Comparison of ENCODE assay signal across 7 cellular contexts in genomic region chr19:54203151-54203611, GRCh38. TPM values are rescaled to one million over a fixed set of nuclear protein-coding genes. Genes with fewer than 3 reads are reported as not detected.
DNase-seq lines count a peak whose midpoint lies in the region; ATAC-seq and TF ChIP-seq lines count a peak whose summit lies in the region.

No MANE protein-coding gene starts in this region.

- no peak for TF ChIP-seq POLR2A in gastrocnemius medialis (IDR thresholded peaks at IDR 0.05)

- no peak overlapping the region for H2AFZ ChIP-seq in GM23248

- H3K9me3 ChIP-seq in GM23248 (ENCODE audit: low read depth) (no peaks in the 10 kb centered on the region), SK-N-MC (ENCODE audit: low read depth, low read length) (no peaks in the 10 kb centered on the region), gastrocnemius medialis (no peaks in the 10 kb centered on the region)

- H3F3A ChIP-seq in GM23248 (ENCODE audit: insufficient read depth), result peaks cover 55% of the 10 kb centered on the region

- peaks cover 8% of the 10 kb centered on the region for H3K27me3 Mint-ChIP-seq in glutamatergic neuron (ENCODE audit: unreplicated experiment)

- in situ Hi-C loops in GM23248 (cut with MboI), result no loop called here
- in situ Hi-C loops in gastrocnemius medialis (cut with MboI; ENCODE audit: low sequenced_read_pairs in 4 of 4), result loop anchor here in 1 of 4 donors (10.0 kb wide), 1 partner anchor 252 kb away; no protein-coding TSS in a partner anchor

- intact Hi-C loops in gastrocnemius medialis (cut with DNase I; ENCODE audit: low total_unique reads), result loop anchor here (5.0 to 10.0 kb wide), 3 partner anchors 41 to 1402 kb away; partner anchors contain the start of genes ZNF524 and ZNF865

- DNase-seq in GM23248, result peak; percentile 77
- no peak for DNase-seq in SK-N-MC (ENCODE audit: low read depth, low spot score)
- no peak for DNase-seq in glutamatergic neuron
- no peak for DNase-seq in gastrocnemius medialis
- DNase-seq in stimulated activated CD8-positive, alpha-beta memory T cell treated with anti-CD3 and anti-CD28 coated beads, Interleukin-4, amount 100 ng/mL, for 48 hours, result no peak

- no peaks in the 10 kb centered on the region for H3K27me3 ChIP-seq in GM23248 (replicated peaks; ENCODE audit: insufficient read depth)
- H3K27me3 ChIP-seq in gastrocnemius medialis, result no peaks in the 10 kb centered on the region

- TF ChIP-seq CTCF in glutamatergic neuron (IDR thresholded peaks at IDR 0.05; ENCODE audit: partially characterized antibody, unreplicated experiment) (no peak), gastrocnemius medialis (IDR thresholded peaks at IDR 0.05 in 4 of 5, conservative IDR thresholded peaks at IDR 0.05 in 1 of 5) (no peak)

- H3K4me1 ChIP-seq in GM23248 (ENCODE audit: insufficient read depth) (peaks cover 21% of the 10 kb centered on the region), gastrocnemius medialis (peaks cover 60 to 63% of the 10 kb centered on the region in 2 donors)

- H3K9me2 ChIP-seq in GM23248 (ENCODE audit: insufficient read depth), result no peaks in the 10 kb centered on the region

- peaks cover 73% of the 10 kb centered on the region for H3K79me2 ChIP-seq in GM23248 (ENCODE audit: insufficient read depth)

- peaks cover 5% of the 10 kb centered on the region for H3K36me3 Mint-ChIP-seq in glutamatergic neuron (ENCODE audit: unreplicated experiment)

- H3K27ac Mint-ChIP-seq in glutamatergic neuron (ENCODE audit: unreplicated experiment), result peak overlapping the region; percentile 62

- no peak for ATAC-seq in gastrocnemius medialis
- no peak for ATAC-seq in HG03571 (IDR thresholded peaks at IDR 0.05; ENCODE audit: unreplicated experiment)
- ATAC-seq in GM21367 (IDR thresholded peaks at IDR 0.05; ENCODE audit: unreplicated experiment), result no peak

- peak overlapping the region; percentile 98 for H3K4me3 Mint-ChIP-seq in glutamatergic neuron (ENCODE audit: unreplicated experiment)

- H3K4me2 ChIP-seq in GM23248 (ENCODE audit: unreplicated experiment), result peak overlapping the region; percentile 96

- H3K9ac ChIP-seq in GM23248, result peak overlapping the region; percentile 97
- peak overlapping the region; percentile 100 for H3K9ac ChIP-seq in SK-N-MC (ENCODE audit: insufficient read length)

- H3K4me1 Mint-ChIP-seq in glutamatergic neuron (ENCODE audit: low read depth, unreplicated experiment), result peaks cover 13% of the 10 kb centered on the region

- H3K4me3 ChIP-seq in GM23248, result peak overlapping the region; percentile 93
- peak overlapping the region; percentile 95 for H3K4me3 ChIP-seq in SK-N-MC
- peak overlapping the region in 2 of 4 donors; percentile 76 to 78 for H3K4me3 ChIP-seq in gastrocnemius medialis

- H3K36me3 ChIP-seq in GM23248 (ENCODE audit: low read depth) (peaks cover 38% of the 10 kb centered on the region), SK-N-MC (ENCODE audit: insufficient read depth, low read length) (peaks cover 73% of the 10 kb centered on the region), gastrocnemius medialis (peaks cover 0 to 61% of the 10 kb centered on the region in 2 donors)

- peaks cover 30% of the 10 kb centered on the region; the same call in 1 of the 2 replicates for H4K20me1 ChIP-seq in GM23248 (ENCODE audit: insufficient read depth)

- WGBS in GM23248 (ENCODE audit: low coverage in 1 of 2, low lambda C conversion rate in 2 of 2, missing lambda C conversion rate in 2 of 2), 2 experiments, result 27 to 28% methylated on average over 9 of the region's 9 CpGs

- peak overlapping the region; percentile 24; the same call in 1 of the 2 replicates for H3K27ac ChIP-seq in GM23248
- 0 out of 2 replicates have a peak overlapping the region, but pooled peaks have one; percentile 34 for H3K27ac ChIP-seq in SK-N-MC
- H3K27ac ChIP-seq in gastrocnemius medialis, result peak overlapping the region; percentile 63 to 95 (median 92)

- peaks cover 10% of the 10 kb centered on the region for H3K9me3 Mint-ChIP-seq in glutamatergic neuron (ENCODE audit: unreplicated experiment)

RNA-seq across cellular contexts. Expression of gene RPS9, which starts 2.5 kb away (rescaled TPM):
- 1,319 and 1,498 TPM in 2 replicates for total RNA-seq in GM23248 (2014; rRNA removed; shearing (Covaris generic))
- 395 and 404 TPM in 2 replicates for polyA plus RNA-seq in GM23248 (2016; fragmentation: Nextera tagmentation; extraction: Ambion mirVana)
- total RNA-seq in glutamatergic neuron (ENCODE audit: unreplicated experiment), result 557 TPM
- 1,000 to 10,000 TPM; 1,002 to 1,381 (median 1,253) TPM for total RNA-seq in gastrocnemius medialis

RNA-seq across cellular contexts. Expression of gene TSEN34, which starts 12.1 kb away (rescaled TPM):
- total RNA-seq in GM23248 (2014; rRNA removed; shearing (Covaris generic)), result 102 and 105 TPM in 2 replicates
- polyA plus RNA-seq in GM23248 (2016; fragmentation: Nextera tagmentation; extraction: Ambion mirVana), result 90.0 TPM in 2 replicates
- total RNA-seq in glutamatergic neuron (ENCODE audit: unreplicated experiment), result 44.8 TPM
- total RNA-seq in gastrocnemius medialis, result 10 to 100 TPM; 40.9 to 48.9 (median 43.9) TPM

RNA-seq across cellular contexts. Expression of gene MBOAT7, which starts 13.8 kb away (rescaled TPM):
- 109 and 157 TPM in 2 replicates for total RNA-seq in GM23248 (2014; rRNA removed; shearing (Covaris generic))
- polyA plus RNA-seq in GM23248 (2016; fragmentation: Nextera tagmentation; extraction: Ambion mirVana), result 133 and 144 TPM in 2 replicates
- total RNA-seq in glutamatergic neuron (ENCODE audit: unreplicated experiment), result 62.0 TPM
- total RNA-seq in gastrocnemius medialis, result 10 to 100 TPM; 11.6 to 36.4 (median 19.3) TPM

RNA-seq across cellular contexts. Expression of gene LILRB3, which starts 19.6 kb away (rescaled TPM):
- total RNA-seq in GM23248 (2014; rRNA removed; shearing (Covaris generic)), result not detected in 2 replicates
- 0.13 and 0.53 TPM in 2 replicates for polyA plus RNA-seq in GM23248 (2016; fragmentation: Nextera tagmentation; extraction: Ambion mirVana)
- total RNA-seq in glutamatergic neuron (ENCODE audit: unreplicated experiment) (not detected), gastrocnemius medialis (1 to 10 TPM in 2 of 4 donors, under 1 TPM in 1, not detected in 1; 0.51 to 7.1 (median 3.6) TPM)

RNA-seq across cellular contexts. Expression of gene TMC4, which starts 30.2 kb away (rescaled TPM):
- total RNA-seq in GM23248 (2014; rRNA removed; shearing (Covaris generic)), result not detected in 2 replicates
- 0.18 TPM in 1 of 2 replicates, not detected in the other for polyA plus RNA-seq in GM23248 (2016; fragmentation: Nextera tagmentation; extraction: Ambion mirVana)
- not detected for total RNA-seq in glutamatergic neuron (ENCODE audit: unreplicated experiment)
- total RNA-seq in gastrocnemius medialis, result 1 to 10 TPM in 1 of 4 donors, under 1 TPM in 1, not detected in 2; 0.87 to 1.6 TPM

Comparison
In these comparisons a context has a peak if more than half of its experiments do, and no peak if none do; other contexts are left out.
1. H3K27ac ChIP-seq: peak in every context shown above with its lines; median percentile 92 in gastrocnemius medialis; 34 in SK-N-MC; 24 in GM23248.